9 cellular contexts compared by ENCODE assay signal in genomic region chr3:42979044-42979962, GRCh38. TPM values are rescaled to one million over a fixed set of nuclear protein-coding genes. Genes with fewer than 3 reads are reported as not detected.
DNase-seq lines count a peak whose midpoint lies in the region; ATAC-seq, FAIRE-seq and TF ChIP-seq lines count a peak whose summit lies in the region.
"Had no signal": no experiment of that assay in that cellular context is flagged by ENCODE, and none has a peak within 500 bp of the region (broad histone marks: within the 10 kb centered on the region; RNA-seq: fewer than 3 reads in every experiment).

Gene GASK1A, plus strand, starts transcription at chr3:42979311. Its CDS starts 332 bp downstream, at chr3:42979643.

- no peaks in the 10 kb centered on the region for H3K36me3 Mint-ChIP-seq in activated T-helper 2 cell treated with anti-CD3 and anti-CD28 coated beads, Interferon-gamma antibody, Interleukin-2, Interleukin-4, amounts not matched to agents 10 μg/mL and 5 μg/mL and 100 μg/mL, durations not matched to agents 14 hours and 24 hours and 36 hours (ENCODE audit: low read depth)

- H3K27ac ChIP-seq in right atrium auricular region = peak within 1 kb of the TSS; percentile 20 to 24

- H3K4me3 Mint-ChIP-seq in activated T-helper 2 cell treated with anti-CD3 and anti-CD28 coated beads, Interferon-gamma antibody, Interleukin-2, Interleukin-4, amounts not matched to agents 10 μg/mL and 5 μg/mL and 100 μg/mL, durations not matched to agents 14 hours and 24 hours and 36 hours (ENCODE audit: low read depth) = peak within 1 kb of the TSS; percentile 51

- peaks cover 13% of the 10 kb centered on the region for H3K9me3 Mint-ChIP-seq in activated T-helper 2 cell treated with anti-CD3 and anti-CD28 coated beads, Interferon-gamma antibody, Interleukin-2, Interleukin-4, amounts not matched to agents 10 μg/mL and 5 μg/mL and 100 μg/mL, durations not matched to agents 14 hours and 24 hours and 36 hours

- peak within 1 kb of the TSS; percentile 92 for H2AFZ ChIP-seq in Loucy (ENCODE audit: low read length)

- peak within 1 kb of the TSS; percentile 31 for H3K9ac ChIP-seq in Loucy (ENCODE audit: low read depth, low read length, poor library complexity, severe bottlenecking)

- H3K4me1 ChIP-seq in Loucy (ENCODE audit: insufficient read depth, low read length, poor library complexity, severe bottlenecking) (peaks cover 7% of the 10 kb centered on the region), right atrium auricular region (peaks cover 0 to 12% of the 10 kb centered on the region in 2 donors)

- H3K27me3 Mint-ChIP-seq in activated T-helper 2 cell treated with anti-CD3 and anti-CD28 coated beads, Interferon-gamma antibody, Interleukin-2, Interleukin-4, amounts not matched to agents 10 μg/mL and 5 μg/mL and 100 μg/mL, durations not matched to agents 14 hours and 24 hours and 36 hours (ENCODE audit: low read depth) = peaks cover 44% of the 10 kb centered on the region

- H3K79me2 ChIP-seq in Loucy (ENCODE audit: insufficient read depth, low read length) = no peaks in the 10 kb centered on the region

- H3K27me3 ChIP-seq in Loucy (ENCODE audit: insufficient read depth, low read length, poor library complexity, severe bottlenecking) (peaks cover 39% of the 10 kb centered on the region), right atrium auricular region (no peaks in the 10 kb centered on the region)

- H3F3A ChIP-seq in Loucy (ENCODE audit: low read depth) = no peaks in the 10 kb centered on the region

- H3K9me3 ChIP-seq in Loucy (ENCODE audit: insufficient read depth, low read depth, low read length) = no peaks in the 10 kb centered on the region; the same call in 1 of the 2 replicates
- peaks cover 0 to 6% of the 10 kb centered on the region in 2 donors for H3K9me3 ChIP-seq in right atrium auricular region

- H3K4me1 Mint-ChIP-seq in activated T-helper 2 cell treated with anti-CD3 and anti-CD28 coated beads, Interferon-gamma antibody, Interleukin-2, Interleukin-4, amounts not matched to agents 10 μg/mL and 5 μg/mL and 100 μg/mL, durations not matched to agents 14 hours and 24 hours and 36 hours (ENCODE audit: low read depth) = no peaks in the 10 kb centered on the region

- H3K4me3 ChIP-seq in Loucy (ENCODE audit: low read length, poor library complexity, severe bottlenecking) = peak within 1 kb of the TSS; percentile 71
- H3K4me3 ChIP-seq in right atrium auricular region = peak within 1 kb of the TSS; percentile 44 to 61

- no peaks in the 10 kb centered on the region for H3K9me2 ChIP-seq in Loucy (replicated peaks; ENCODE audit: low read depth, low read length)

- H3K27ac Mint-ChIP-seq in activated T-helper 2 cell treated with anti-CD3 and anti-CD28 coated beads, Interferon-gamma antibody, Interleukin-2, Interleukin-4, amounts not matched to agents 10 μg/mL and 5 μg/mL and 100 μg/mL, durations not matched to agents 14 hours and 24 hours and 36 hours = no peak within 1 kb of the TSS

- H3K36me3 ChIP-seq in Loucy (ENCODE audit: insufficient read depth, low read length) = no peaks in the 10 kb centered on the region
- H3K36me3 ChIP-seq in right atrium auricular region = no peaks in the 10 kb centered on the region

- no peaks in the 10 kb centered on the region for H4K20me1 ChIP-seq in Loucy (ENCODE audit: insufficient read depth, low read length, poor library complexity, severe bottlenecking)

- H3K4me2 ChIP-seq in Loucy (ENCODE audit: low read depth, low read length, poor library complexity, severe bottlenecking) = peak within 1 kb of the TSS; percentile 81

- intact Hi-C loops in activated T-helper 2 cell treated with anti-CD3 and anti-CD28 coated beads, Interferon-gamma antibody, Interleukin-2, Interleukin-4, amounts not matched to agents 10 μg/mL and 5 μg/mL and 100 μg/mL, durations not matched to agents 14 hours and 24 hours and 36 hours (cut with micrococcal nuclease) = no loop called here
- intact Hi-C loops in posterior cingulate gyrus (cut with DNase I) = no loop called here

- DNase-seq in COLO668 (lab: John Stamatoyannopoulos, UW; ENCODE audit: unreplicated experiment) = peak; percentile 59
- no peak for DNase-seq in activated T-helper 2 cell treated with anti-CD3 and anti-CD28 coated beads, Interferon-gamma antibody, Interleukin-2, Interleukin-4, amounts not matched to agents 10 μg/mL and 5 μg/mL and 100 μg/mL, durations not matched to agents 14 hours and 24 hours and 36 hours (ENCODE audit: low spot score)
- DNase-seq in right atrium auricular region (ENCODE audit: low spot score) = no peak
- peak in 9 of 10 donors; percentile 24 to 92 (median 42) for DNase-seq in posterior cingulate gyrus
- no peak for DNase-seq in NCI-H2107 treated with DMSO at 0.1 percent for 48 hours (lab: John Stamatoyannopoulos, UW; ENCODE audit: unreplicated experiment)
- no peak for DNase-seq in RCC 7860 (ENCODE audit: low spot score)

- FAIRE-seq in RCC 7860 (lab: Jason Lieb, UNC) = no peak

- TF ChIP-seq CTCF in Loucy (conservative IDR thresholded peaks at IDR 0.05; ENCODE audit: low read length) (no peak), right atrium auricular region (IDR thresholded peaks at IDR 0.05) (no peak)

- ATAC-seq in HG02678 (IDR thresholded peaks at IDR 0.05; ENCODE audit: unreplicated experiment) = no peak

RNA-seq across cellular contexts. Expression of gene GASK1A, which starts in this region (rescaled TPM):
- not detected in 2 replicates for total RNA-seq in activated T-helper 2 cell treated with anti-CD3 and anti-CD28 coated beads, Interferon-gamma antibody, Interleukin-2, Interleukin-4, amounts not matched to agents 10 μg/mL and 5 μg/mL and 100 μg/mL, durations not matched to agents 14 hours and 24 hours and 36 hours
- total RNA-seq in right atrium auricular region = 1 to 10 TPM; 1.5 to 2.1 TPM
- total RNA-seq: NCI-H460 had no signal

Comparison
In these comparisons a context has a peak if more than half of its experiments do, and no peak if none do; other contexts are left out.
1. DNase-seq: peak in COLO668 (single experiment) and posterior cingulate gyrus (9 of 10); none in activated T-helper 2 cell treated with anti-CD3 and anti-CD28 coated beads, Interferon-gamma antibody, Interleukin-2, Interleukin-4, amounts not matched to agents 10 μg/mL and 5 μg/mL and 100 μg/mL, durations not matched to agents 14 hours and 24 hours and 36 hours (single experiment), right atrium auricular region (single experiment), NCI-H2107 treated with DMSO at 0.1 percent for 48 hours (single experiment) and RCC 7860 (single experiment).